Comparison of ENCODE assay signal across 11 cellular contexts in the genomic region with DNA sequence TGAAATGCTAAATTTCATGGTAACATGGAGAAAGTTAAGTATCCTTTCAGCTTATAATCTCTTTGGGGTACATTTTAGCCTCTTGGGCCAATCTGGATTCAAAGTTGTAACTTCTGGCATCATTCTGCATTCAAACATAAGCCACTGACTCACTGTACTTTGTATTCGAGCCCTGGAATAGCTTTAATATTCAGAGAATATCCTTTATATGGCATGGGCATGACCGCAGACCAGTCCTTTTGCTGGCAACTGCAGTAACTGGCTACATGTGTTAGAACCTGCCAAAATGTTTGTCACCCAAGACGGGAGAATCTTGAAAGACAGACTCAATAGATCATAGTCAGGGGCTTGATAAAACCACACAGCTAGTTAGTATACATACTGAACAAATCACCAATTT. TPM values are rescaled to one million over a fixed set of nuclear protein-coding genes. Genes with fewer than 3 reads are reported as not detected.
DNase-seq lines count a peak whose midpoint lies in the region; ATAC-seq and TF ChIP-seq lines count a peak whose summit lies in the region.
"Had no signal": no experiment of that assay in that cellular context is flagged by ENCODE, and none has a peak within 500 bp of the region (broad histone marks: within the 10 kb centered on the region; RNA-seq: fewer than 3 reads in every experiment).

No MANE protein-coding gene starts in this region.

- H3K4me1 Mint-ChIP-seq in activated T-cell treated with anti-CD3 and anti-CD28 coated beads, Interleukin-2, amount 50 U/mL, for 4 hours (ENCODE audit: low read depth): peaks cover 1% of the 10 kb centered on the region

- H3K4me3 ChIP-seq in AG10803 (ENCODE audit: low read length) (peak overlapping the region; percentile 57), rectal smooth muscle tissue (ENCODE audit: low read length) (peak overlapping the region; percentile 72)

- DNase-seq in AG10803 (ENCODE audit: low read depth) (peak; percentile 31), amniotic epithelial cell (ENCODE audit: low read depth) (peak; percentile 54), fibroblast of the conjunctiva (ENCODE audit: low read depth) (peak; percentile 8), T1000 (lab: John Stamatoyannopoulos, UW) (no peak), nucleus accumbens (lab: John Stamatoyannopoulos, UW) (no peak)
- DNase-seq in activated T-cell treated with anti-CD3 and anti-CD28 coated beads, Interleukin-2, amount 50 U/mL, for 4 hours: no peak
- DNase-seq: endodermal cell, NCI-H187 had no signal

- H3K27me3 ChIP-seq in rectal smooth muscle tissue (ENCODE audit: control insufficient read depth, insufficient read depth, low read length): no peaks in the 10 kb centered on the region

- peak overlapping the region; percentile 84 for H3K27ac ChIP-seq in rectal smooth muscle tissue (ENCODE audit: low read depth, low read length)

- no peak for ATAC-seq in activated T-cell treated with anti-CD3 and anti-CD28 coated beads, Interleukin-2, amount 50 U/mL, for 4 hours
- no peak for ATAC-seq in GM21528 (IDR thresholded peaks at IDR 0.05; ENCODE audit: low FRiP score, unreplicated experiment)

- no peak overlapping the region for H3K9ac ChIP-seq in rectal smooth muscle tissue (ENCODE audit: low read length)

- H3K27me3 Mint-ChIP-seq in activated T-cell treated with anti-CD3 and anti-CD28 coated beads, Interleukin-2, amount 50 U/mL, for 4 hours (ENCODE audit: low read depth): peaks cover 28% of the 10 kb centered on the region

- no peaks in the 10 kb centered on the region for H3K36me3 Mint-ChIP-seq in activated T-cell treated with anti-CD3 and anti-CD28 coated beads, Interleukin-2, amount 50 U/mL, for 4 hours (ENCODE audit: insufficient read depth)

- no peaks in the 10 kb centered on the region for H3K9me3 Mint-ChIP-seq in activated T-cell treated with anti-CD3 and anti-CD28 coated beads, Interleukin-2, amount 50 U/mL, for 4 hours
- H3K9me3 Mint-ChIP-seq: endodermal cell had no signal

- H3K4me3 Mint-ChIP-seq in activated T-cell treated with anti-CD3 and anti-CD28 coated beads, Interleukin-2, amount 50 U/mL, for 4 hours: no peak overlapping the region
- H3K4me3 Mint-ChIP-seq: B cell, endodermal cell had no signal

- peaks cover 9% of the 10 kb centered on the region for H3K4me1 ChIP-seq in rectal smooth muscle tissue (ENCODE audit: control insufficient read depth, insufficient read depth, low read length)

- no peak for TF ChIP-seq CTCF in AG10803 (conservative IDR thresholded peaks at IDR 0.05; ENCODE audit: low read length)

- H3K36me3 ChIP-seq in rectal smooth muscle tissue (ENCODE audit: control insufficient read depth, insufficient read depth, low read length): no peaks in the 10 kb centered on the region

RNA-seq across cellular contexts. Expression of a gene that starts 3.3 kb away (rescaled TPM):
- total RNA-seq in activated T-cell treated with anti-CD3 and anti-CD28 coated beads, Interleukin-2, amount 50 U/mL, for 4 hours: under 1 TPM; 0.11 to 0.32 (median 0.15) TPM

RNA-seq across cellular contexts. Expression of a gene that starts 40.8 kb away (rescaled TPM):
- under 1 TPM in 1 of 3 donors, not detected in 2; 0.10 TPM for total RNA-seq in activated T-cell treated with anti-CD3 and anti-CD28 coated beads, Interleukin-2, amount 50 U/mL, for 4 hours

Comparison
In these comparisons a context has a peak if more than half of its experiments do, and no peak if none do; other contexts are left out.
1. DNase-seq: peak in AG10803 (single experiment), amniotic epithelial cell (single experiment) and fibroblast of the conjunctiva (single experiment); none in T1000 (single experiment), activated T-cell treated with anti-CD3 and anti-CD28 coated beads, Interleukin-2, amount 50 U/mL, for 4 hours (single experiment) and nucleus accumbens (0 of 56).